ENCODE assay signal across 1 cellular context in the genomic region with DNA sequence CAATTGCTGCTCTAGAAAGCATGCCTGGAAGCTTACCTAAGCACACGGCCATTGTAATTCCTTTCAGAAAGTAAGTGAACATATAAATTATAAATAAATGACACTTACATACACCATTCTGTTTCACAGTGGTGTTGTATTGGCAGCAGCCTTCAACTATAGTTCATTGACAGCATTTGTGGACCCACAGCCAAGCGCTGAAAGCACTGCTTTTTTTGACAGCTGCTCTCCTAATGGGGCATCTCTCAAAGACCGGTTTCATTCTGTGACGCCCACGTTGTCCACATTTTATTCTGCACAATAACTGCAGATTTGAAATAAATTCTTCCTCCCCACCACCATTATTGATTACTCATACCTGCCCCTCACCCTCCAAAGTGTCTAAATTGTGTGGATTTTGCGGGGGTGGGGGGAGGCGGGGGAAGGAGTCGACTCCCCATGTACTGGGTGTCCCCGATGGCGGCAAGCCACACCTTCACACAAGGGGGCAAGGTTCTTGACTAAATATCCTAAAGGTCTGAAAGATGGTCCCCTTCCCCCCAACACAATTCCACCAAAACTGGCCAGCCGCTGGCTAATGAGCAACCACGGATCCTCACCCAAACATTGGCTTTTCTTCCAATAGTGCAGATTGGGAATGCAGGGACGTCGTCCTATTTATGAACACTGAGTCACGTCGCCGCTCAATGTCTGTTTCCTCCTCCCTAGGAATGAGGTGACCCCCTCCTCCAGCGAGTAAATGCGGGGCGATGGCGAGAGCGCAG.
TF ChIP-seq lines count a peak whose summit lies in the region.

No MANE protein-coding gene starts in this region.

TF ChIP-seq in SK-N-SH treated with all-trans-retinoic acid at 6 μM for 48 hours, 23 proteins besides CTCF, POLR2A, EP300 and RAD21:
- TF ChIP-seq, protein P1, sequence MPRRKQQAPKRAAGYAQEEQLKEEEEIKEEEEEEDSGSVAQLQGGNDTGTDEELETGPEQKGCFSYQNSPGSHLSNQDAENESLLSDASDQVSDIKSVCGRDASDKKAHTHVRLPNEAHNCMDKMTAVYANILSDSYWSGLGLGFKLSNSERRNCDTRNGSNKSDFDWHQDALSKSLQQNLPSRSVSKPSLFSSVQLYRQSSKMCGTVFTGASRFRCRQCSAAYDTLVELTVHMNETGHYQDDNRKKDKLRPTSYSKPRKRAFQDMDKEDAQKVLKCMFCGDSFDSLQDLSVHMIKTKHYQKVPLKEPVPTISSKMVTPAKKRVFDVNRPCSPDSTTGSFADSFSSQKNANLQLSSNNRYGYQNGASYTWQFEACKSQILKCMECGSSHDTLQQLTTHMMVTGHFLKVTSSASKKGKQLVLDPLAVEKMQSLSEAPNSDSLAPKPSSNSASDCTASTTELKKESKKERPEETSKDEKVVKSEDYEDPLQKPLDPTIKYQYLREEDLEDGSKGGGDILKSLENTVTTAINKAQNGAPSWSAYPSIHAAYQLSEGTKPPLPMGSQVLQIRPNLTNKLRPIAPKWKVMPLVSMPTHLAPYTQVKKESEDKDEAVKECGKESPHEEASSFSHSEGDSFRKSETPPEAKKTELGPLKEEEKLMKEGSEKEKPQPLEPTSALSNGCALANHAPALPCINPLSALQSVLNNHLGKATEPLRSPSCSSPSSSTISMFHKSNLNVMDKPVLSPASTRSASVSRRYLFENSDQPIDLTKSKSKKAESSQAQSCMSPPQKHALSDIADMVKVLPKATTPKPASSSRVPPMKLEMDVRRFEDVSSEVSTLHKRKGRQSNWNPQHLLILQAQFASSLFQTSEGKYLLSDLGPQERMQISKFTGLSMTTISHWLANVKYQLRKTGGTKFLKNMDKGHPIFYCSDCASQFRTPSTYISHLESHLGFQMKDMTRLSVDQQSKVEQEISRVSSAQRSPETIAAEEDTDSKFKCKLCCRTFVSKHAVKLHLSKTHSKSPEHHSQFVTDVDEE (CRISPR knock-in tag; IDR thresholded peaks at IDR 0.05): no peak
